ENCODE assay signal across 8 cellular contexts in the genomic region with DNA sequence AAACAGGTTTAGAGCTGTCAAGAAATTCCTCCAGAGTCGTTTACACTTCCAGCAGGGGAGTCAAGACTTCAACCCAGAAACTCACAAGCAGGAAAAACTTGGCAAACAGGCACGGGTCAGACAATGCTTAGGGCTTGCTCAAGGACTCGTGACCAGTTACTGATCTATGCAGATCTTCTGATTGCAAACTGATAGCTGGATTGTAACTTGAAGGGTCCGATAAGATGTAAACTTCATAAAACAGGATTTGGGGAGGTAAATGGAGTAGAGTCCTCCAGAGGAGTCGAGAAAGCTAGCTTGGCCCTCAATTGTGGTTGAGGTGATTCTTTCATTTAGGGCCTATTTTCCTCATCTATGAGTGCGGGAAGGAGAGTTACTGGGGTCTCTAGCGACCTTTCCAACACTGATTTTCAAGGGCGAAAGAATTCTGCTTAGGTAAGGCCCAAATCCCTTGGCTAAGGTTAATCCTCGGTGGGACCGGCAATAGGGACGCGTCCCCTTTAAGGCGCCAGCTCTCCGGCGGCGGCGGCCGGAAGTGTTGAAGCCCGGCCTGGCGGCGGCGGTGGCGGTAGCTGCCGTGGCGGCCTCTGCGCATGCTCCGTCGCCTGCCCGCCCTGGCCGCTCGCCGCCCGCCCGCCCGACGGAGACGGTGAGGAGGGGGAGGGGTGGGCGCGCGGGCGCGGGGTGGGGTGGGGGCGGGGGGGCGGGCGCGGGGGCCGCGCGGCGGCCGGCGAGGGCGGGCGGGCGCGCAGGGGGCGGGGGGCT. TPM values are rescaled to one million over a fixed set of nuclear protein-coding genes. Genes with fewer than 3 reads are reported as not detected.
A peak's percentile ranks its signal among the peaks of the same experiment; 100 is the strongest.
DNase-seq lines count a peak whose midpoint lies in the region; ATAC-seq and TF ChIP-seq lines count a peak whose summit lies in the region.

Gene GMEB1, plus strand, starts transcription at position 594 of the 765 bp plus-strand sequence. CDS start 14,829 bp downstream, outside the sequence.

- peak within 1 kb of the TSS; percentile 99 for H3K27ac ChIP-seq in left lung

- ATAC-seq in GM19324 (IDR thresholded peaks at IDR 0.05; ENCODE audit: low FRiP score, unreplicated experiment) (peak; percentile 86), HG03457 (IDR thresholded peaks at IDR 0.05; ENCODE audit: unreplicated experiment) (peak; percentile 68), left lung (peak; percentile 91)

- intact Hi-C loops in left lung (cut with DNase I) = no loop called here

- H3K4me3 ChIP-seq in BE2C (ENCODE audit: low read depth, low read length) = peak within 1 kb of the TSS; percentile 73
- peak within 1 kb of the TSS; percentile 87 to 91 for H3K4me3 ChIP-seq in left lung

- peak; percentile 83 for DNase-seq in BE2C
- DNase-seq in NCI-H526 treated with DMSO at 0.1 percent for 48 hours (lab: John Stamatoyannopoulos, UW) = peak; percentile 80
- peak; percentile 71 to 79 for DNase-seq in activated CD4-positive, alpha-beta T cell treated with anti-CD3 and anti-CD28 coated beads, Interleukin-2, amount 50 U/mL, for 4 hours
- DNase-seq in dedifferentiated amniotic fluid mesenchymal stem cell (ENCODE audit: extremely low spot score) = peak; percentile 70
- DNase-seq in left lung = peak; percentile 91 to 97
- peak; percentile 85 to 90 for DNase-seq in stimulated activated CD4-positive, alpha-beta T cell treated with anti-CD3 and anti-CD28 coated beads, Interleukin-2, amount 100 ng/mL, for 24 hours

- H3K4me1 ChIP-seq in BE2C (no peaks in the 10 kb centered on the region), left lung (peaks cover 12 to 30% of the 10 kb centered on the region in 2 donors)

- TF ChIP-seq CTCF in BE2C (IDR thresholded peaks at IDR 0.05; ENCODE audit: low read depth, low read length) (no peak), left lung (IDR thresholded peaks at IDR 0.05) (peak in 1 of 2 donors; percentile 42)

- H3K36me3 ChIP-seq in BE2C = no peaks in the 10 kb centered on the region
- H3K36me3 ChIP-seq in left lung = no peaks in the 10 kb centered on the region

- H3K27me3 ChIP-seq in BE2C (no peaks in the 10 kb centered on the region), left lung (no peaks in the 10 kb centered on the region)

- H3K9me3 ChIP-seq in BE2C (no peaks in the 10 kb centered on the region), left lung (no peaks in the 10 kb centered on the region)

RNA-seq across cellular contexts. Expression of gene GMEB1, which starts in this region (rescaled TPM):
- polyA plus RNA-seq in BE2C (2012; ENCODE audit: insufficient read depth, insufficient read length, low read depth) = 8.3 TPM
- total RNA-seq in left lung = 10 to 100 TPM; 10.6 to 13.7 TPM

Comparison
In these comparisons a context has a peak if more than half of its experiments do, and no peak if none do; other contexts are left out.
1. Peak in every context shown above with its lines: DNase-seq, ATAC-seq, H3K4me3 ChIP-seq and H3K27ac ChIP-seq.